ENCODE assay signal across 1 cellular context in genomic region chr16:81752225-81752875, GRCh38.
TF ChIP-seq lines count a peak whose summit lies in the region.

No MANE protein-coding gene starts in this region.

TF ChIP-seq in K562, 482 proteins besides CTCF, POLR2A, EP300 and RAD21 (continued from another document):
- no peak for TF ChIP-seq CHD7 (IDR thresholded peaks at IDR 0.05; ENCODE audit: low read depth, low read length)
- TF ChIP-seq AFF1 (IDR thresholded peaks at IDR 0.05; ENCODE audit: low read depth in 1 of 2, partially characterized antibody in 2 of 2) = peak in 1 of 2 experiments; percentile 48
- TF ChIP-seq BCL6 (CRISPR knock-in tag; IDR thresholded peaks at IDR 0.05) = no peak
- TF ChIP-seq ZSCAN29 (IDR thresholded peaks at IDR 0.05) = no peak
- TF ChIP-seq ZMIZ1 (IDR thresholded peaks at IDR 0.05; ENCODE audit: low read depth in 2 of 2, low read length in 2 of 2) = no peak
- TF ChIP-seq HDAC8 (tag; IDR thresholded peaks at IDR 0.05) = 0 out of 2 replicates have a peak, but pooled peaks have one; percentile 67
- no peak for TF ChIP-seq SP1 (CRISPR knock-in tag; IDR thresholded peaks at IDR 0.05)
